8 cellular contexts compared by ENCODE assay signal in the genomic region with DNA sequence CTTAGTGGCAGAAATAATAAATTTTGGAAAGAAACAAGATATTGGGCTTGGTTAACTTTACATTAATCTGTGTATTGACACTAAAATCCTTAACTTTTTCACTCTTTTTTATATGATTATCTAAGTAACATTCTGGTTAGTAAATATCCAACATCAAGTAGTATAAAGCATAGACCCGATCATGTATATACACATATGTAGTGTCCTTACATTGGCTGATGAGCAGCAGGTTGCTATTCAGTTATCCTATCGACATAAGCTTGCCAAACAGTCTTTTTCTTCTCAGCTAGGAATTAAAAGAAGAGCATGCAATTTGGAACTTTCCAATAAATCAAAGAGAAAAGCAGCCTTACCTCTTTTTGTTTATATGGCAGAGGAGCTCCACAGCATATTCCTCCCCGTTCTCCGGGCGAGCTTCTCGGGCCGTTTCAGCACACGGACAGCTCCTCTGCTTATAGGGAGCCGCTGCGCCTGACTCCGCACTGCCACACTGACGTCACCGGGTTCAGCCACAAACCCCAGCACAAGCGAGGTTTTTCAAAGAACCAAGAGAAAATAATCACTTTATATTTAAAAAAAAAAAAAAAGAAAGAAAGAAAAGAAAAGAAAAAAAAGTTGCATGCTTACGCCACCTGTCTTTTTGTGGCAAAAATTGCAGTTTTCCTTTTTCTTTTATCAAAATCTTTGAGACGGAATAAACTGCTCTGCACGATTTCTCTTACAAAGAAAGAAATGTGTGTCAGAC. TPM values are rescaled to one million over a fixed set of nuclear protein-coding genes. Genes with fewer than 3 reads are reported as not detected.
DNase-seq lines count a peak whose midpoint lies in the region; ATAC-seq and TF ChIP-seq lines count a peak whose summit lies in the region.

A gene with protein sequence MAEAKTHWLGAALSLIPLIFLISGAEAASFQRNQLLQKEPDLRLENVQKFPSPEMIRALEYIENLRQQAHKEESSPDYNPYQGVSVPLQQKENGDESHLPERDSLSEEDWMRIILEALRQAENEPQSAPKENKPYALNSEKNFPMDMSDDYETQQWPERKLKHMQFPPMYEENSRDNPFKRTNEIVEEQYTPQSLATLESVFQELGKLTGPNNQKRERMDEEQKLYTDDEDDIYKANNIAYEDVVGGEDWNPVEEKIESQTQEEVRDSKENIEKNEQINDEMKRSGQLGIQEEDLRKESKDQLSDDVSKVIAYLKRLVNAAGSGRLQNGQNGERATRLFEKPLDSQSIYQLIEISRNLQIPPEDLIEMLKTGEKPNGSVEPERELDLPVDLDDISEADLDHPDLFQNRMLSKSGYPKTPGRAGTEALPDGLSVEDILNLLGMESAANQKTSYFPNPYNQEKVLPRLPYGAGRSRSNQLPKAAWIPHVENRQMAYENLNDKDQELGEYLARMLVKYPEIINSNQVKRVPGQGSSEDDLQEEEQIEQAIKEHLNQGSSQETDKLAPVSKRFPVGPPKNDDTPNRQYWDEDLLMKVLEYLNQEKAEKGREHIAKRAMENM (minus strand): TSS at position 430 of the 745 bp plus-strand sequence. CDS start 3,079 bp downstream, outside the sequence.

- TF ChIP-seq CTCF in AG09309 (IDR thresholded peaks at IDR 0.05; ENCODE audit: control insufficient read depth, insufficient read depth, low read depth, low read length, missing control alignments) (peak; percentile 45), foreskin keratinocyte (conservative IDR thresholded peaks at IDR 0.05) (peak; percentile 35)

- H3K36me3 ChIP-seq in aorta (ENCODE audit: control insufficient read depth in 1 of 2, insufficient read depth in 2 of 2, low read length in 1 of 2), result no peaks in the 10 kb centered on the region

- peak; percentile 69 for DNase-seq in AG09309 (ENCODE audit: low read depth)
- peak; percentile 82 for DNase-seq in NCI-H345 treated with DMSO at 0.1 percent for 48 hours (lab: John Stamatoyannopoulos, UW; ENCODE audit: unreplicated experiment)
- DNase-seq in activated CD8-positive, alpha-beta memory T cell treated with anti-CD3 and anti-CD28 coated beads, Interleukin-2, amount 50 U/mL, for 48 hours, result peak; percentile 61
- DNase-seq in foreskin keratinocyte, result peak in 1 of 2 donors; percentile 65
- DNase-seq in nucleus accumbens (lab: John Stamatoyannopoulos, UW), result peak in 48 of 56 donors; percentile 8 to 86 (median 54)
- peak; percentile 88 to 92 for DNase-seq in aorta

- intact Hi-C loops in aorta (cut with DNase I), result no loop called here

- ATAC-seq in GM18520 (IDR thresholded peaks at IDR 0.05; ENCODE audit: unreplicated experiment) (peak; percentile 46), HG03135 (IDR thresholded peaks at IDR 0.05; ENCODE audit: unreplicated experiment) (peak; percentile 79), foreskin keratinocyte (peak; percentile 100), aorta (ENCODE audit: low FRiP score) (peak; percentile 96)

- H3K9me3 ChIP-seq in aorta (ENCODE audit: control insufficient read depth, low read length), result no peaks in the 10 kb centered on the region

- H3K4me3 ChIP-seq in AG09309 (ENCODE audit: control insufficient read depth, low read depth, low read length), result no peak within 1 kb of the TSS
- H3K4me3 ChIP-seq in aorta (ENCODE audit: low read length in 2 of 2), result no peak within 1 kb of the TSS

- WGBS in aorta, 2 donors, result 6% methylated on average over 17 of the region's 17 CpGs

- H3K27ac ChIP-seq in foreskin keratinocyte, result no peak within 1 kb of the TSS
- no peak within 1 kb of the TSS for H3K27ac ChIP-seq in aorta (ENCODE audit: low read depth in 1 of 2, low read length in 2 of 2)

- H3K27me3 ChIP-seq in foreskin keratinocyte (peaks cover 4% of the 10 kb centered on the region), aorta (ENCODE audit: control insufficient read depth in 1 of 2, insufficient read depth in 2 of 2, low read length in 1 of 2) (no peaks in the 10 kb centered on the region)

- peaks cover 17% of the 10 kb centered on the region for H3K4me1 ChIP-seq in foreskin keratinocyte
- peaks cover 0 to 1% of the 10 kb centered on the region in 2 donors for H3K4me1 ChIP-seq in aorta (ENCODE audit: control insufficient read depth in 1 of 2, insufficient read depth in 2 of 2, low read length in 2 of 2)

RNA-seq across cellular contexts. Expression of the gene that starts here (rescaled TPM):
- total RNA-seq in foreskin keratinocyte (0.14 TPM in 1 of 2 replicates, not detected in the other), aorta (1 to 10 TPM; 1.7 to 6.0 TPM)
- polyA plus RNA-seq in foreskin keratinocyte (0.02 and 0.06 TPM in 2 replicates), aorta (1 to 10 TPM; 1.5 to 4.1 TPM)

Comparison
In these comparisons a context has a peak if more than half of its experiments do, and no peak if none do; other contexts are left out.
1. Peak in ATAC-seq in foreskin keratinocyte; RNA of the gene not detected or under 1 TPM.
2. ATAC-seq: peak in every context shown above with its lines; median percentile 100 in foreskin keratinocyte; 96 in aorta; 79 in HG03135; 46 in GM18520.